In genomic region chr3:169871129-169871886, GRCh38 we compare ENCODE assay signal across 1 cellular context.
TF ChIP-seq lines count a peak whose summit lies in the region.

No MANE protein-coding gene starts in this region.

TF ChIP-seq in GM12891, 5 proteins besides CTCF, POLR2A, EP300 and RAD21:
- TF ChIP-seq TAF1 (IDR thresholded peaks at IDR 0.05; ENCODE audit: low read depth, low read length): no peak
- TF ChIP-seq POU2F2 (IDR thresholded peaks at IDR 0.05; ENCODE audit: low read depth, low read length): no peak
- TF ChIP-seq POLR2AphosphoS5 (IDR thresholded peaks at IDR 0.05; ENCODE audit: low read depth, low read length): no peak
- no peak for TF ChIP-seq SPI1 (IDR thresholded peaks at IDR 0.05; ENCODE audit: low read depth, low read length)
- TF ChIP-seq PAX5 (IDR thresholded peaks at IDR 0.05; ENCODE audit: insufficient read depth, low read length, severe bottlenecking): no peak
TF ChIP-seq in GM12891: peak in this region for 0.
